Comparison of ENCODE assay signal across 18 cellular contexts in the genomic region with DNA sequence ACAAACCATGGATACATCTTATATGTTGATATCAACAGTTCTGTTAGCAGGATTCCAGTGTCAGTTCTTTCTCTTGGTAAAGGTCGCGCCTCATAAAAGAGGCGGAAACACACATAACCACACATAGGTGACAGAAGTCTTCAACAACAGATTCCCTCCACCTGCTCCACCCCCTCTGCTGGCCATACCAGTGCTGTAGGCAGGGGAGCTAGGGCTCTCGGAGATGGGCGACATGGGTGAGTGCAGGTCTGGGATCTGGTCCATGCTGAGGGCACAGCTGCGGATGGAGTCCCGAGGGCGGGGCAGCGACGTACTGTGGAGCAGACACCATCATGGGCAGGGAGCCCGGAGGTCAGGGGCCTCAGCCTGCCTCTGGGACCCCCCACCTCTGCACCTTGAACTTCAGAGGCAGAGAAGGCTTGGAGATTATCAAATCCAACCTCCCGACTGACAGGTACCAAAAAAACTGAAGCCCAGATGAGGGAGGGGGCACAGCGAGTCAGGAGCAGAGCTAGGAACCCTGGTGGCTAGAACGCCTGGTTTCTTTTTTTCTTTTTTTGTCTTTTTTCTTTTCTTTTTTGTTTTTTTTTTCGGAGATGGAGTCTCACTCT. TPM values are rescaled to one million over a fixed set of nuclear protein-coding genes. Genes with fewer than 3 reads are reported as not detected.
DNase-seq lines count a peak whose midpoint lies in the region; ATAC-seq, FAIRE-seq and TF ChIP-seq lines count a peak whose summit lies in the region.
"Had no signal": no experiment of that assay in that cellular context is flagged by ENCODE, and none has a peak within 500 bp of the region (broad histone marks: within the 10 kb centered on the region; RNA-seq: fewer than 3 reads in every experiment).

No MANE protein-coding gene starts in this region.

- no peaks in the 10 kb centered on the region for H3K4me1 ChIP-seq in CD4-positive, alpha-beta memory T cell (ENCODE audit: insufficient read depth, low read length)
- no peaks in the 10 kb centered on the region; a peak in 2 of 7 replicates for H3K4me1 ChIP-seq in H1 (replicated peaks in 1 of 4; ENCODE audit: control insufficient read depth in 3 of 4, insufficient read depth in 4 of 4, low read length in 3 of 4)
- H3K4me1 ChIP-seq: psoas muscle had no signal

- H2BK120ac ChIP-seq in H1 (replicated peaks; ENCODE audit: low read depth, low read length): no peak overlapping the region

- H3K4me2 ChIP-seq in H1 (ENCODE audit: insufficient read depth in 1 of 2, low read depth in 2 of 2, low read length in 2 of 2): no peak overlapping the region
- H3K4me2 ChIP-seq: A549 had no signal

- H4K91ac ChIP-seq in H1 (replicated peaks; ENCODE audit: insufficient read length, low read length): no peak overlapping the region

- peak; percentile 83 for ATAC-seq in activated CD8-positive, alpha-beta T cell treated with anti-CD3 and anti-CD28 coated beads, Interleukin-2, amount 10 ng/mL, durations not matched to agents 7 days and 5 days
- ATAC-seq in HG03039 (IDR thresholded peaks at IDR 0.05; ENCODE audit: unreplicated experiment): no peak
- ATAC-seq: A549, body of pancreas, psoas muscle had no signal

- H2BK12ac ChIP-seq in H1 (ENCODE audit: low read depth, low read length): no peak overlapping the region

- H3K4me1 Mint-ChIP-seq in CD4-positive, alpha-beta memory T cell: peaks cover 3 to 11% (median 5%) of the 10 kb centered on the region in 4 donors
- H3K4me1 Mint-ChIP-seq in activated CD8-positive, alpha-beta T cell treated with anti-CD3 and anti-CD28 coated beads, Interleukin-2, amount 10 ng/mL, durations not matched to agents 7 days and 5 days (ENCODE audit: low read depth): peaks cover 21% of the 10 kb centered on the region

- H4K5ac ChIP-seq in H1 (ENCODE audit: insufficient read length, low read depth, low read length): no peak overlapping the region

- peaks cover 3 to 9% of the 10 kb centered on the region in 2 experiments for H4K20me1 ChIP-seq in H1 (replicated peaks in 1 of 2; ENCODE audit: control insufficient read depth in 1 of 2, insufficient read depth in 2 of 2, low read length in 2 of 2)

- no peaks in the 10 kb centered on the region for H3K27me3 Mint-ChIP-seq in CD4-positive, alpha-beta memory T cell
- H3K27me3 Mint-ChIP-seq in activated CD8-positive, alpha-beta T cell treated with anti-CD3 and anti-CD28 coated beads, Interleukin-2, amount 10 ng/mL, durations not matched to agents 7 days and 5 days (ENCODE audit: low read depth): no peaks in the 10 kb centered on the region

- no peak overlapping the region for H3K18ac ChIP-seq in H1 (ENCODE audit: extremely low read depth, low read length)

- no peak for TF ChIP-seq RAD21 in H1 (IDR thresholded peaks at IDR 0.05 in 1 of 2, conservative IDR thresholded peaks at IDR 0.05 in 1 of 2; ENCODE audit: low read depth in 2 of 2, low read length in 2 of 2)

- peak in 2 of 3 experiments; percentile 17 to 24; a peak in 3 of 4 replicates for TF ChIP-seq CTCF in H1 (IDR thresholded peaks at IDR 0.05; ENCODE audit: control extremely low read depth in 1 of 3, insufficient read depth in 1 of 3, low read depth in 1 of 3, low read length in 3 of 3)

- DNase-seq in NCI-H82 (lab: John Stamatoyannopoulos, UW) (peak; percentile 14), NCI-H82 treated with DMSO at 0.1 percent for 48 hours (lab: John Stamatoyannopoulos, UW; ENCODE audit: unreplicated experiment) (no peak), H1 (ENCODE audit: low read depth in 1 of 2, low spot score in 2 of 2) (no peak), NCI-H2227 (lab: John Stamatoyannopoulos, UW; ENCODE audit: unreplicated experiment) (no peak), G401 (ENCODE audit: low spot score) (no peak)
- DNase-seq in CD4-positive, alpha-beta memory T cell: peak in 4 of 5 donors; percentile 17 to 38 (median 32)
- peak; percentile 62 for DNase-seq in activated CD8-positive, alpha-beta T cell treated with anti-CD3 and anti-CD28 coated beads, Interleukin-2, amount 10 ng/mL, durations not matched to agents 7 days and 5 days
- DNase-seq: body of pancreas, GDM1, left ventricle myocardium inferior, NCI-H187 treated with DMSO at 0.1 percent for 48 hours, NCI-H510A, psoas muscle, testis, WERI-Rb-1 had no signal

- peaks cover 14 to 65% of the 10 kb centered on the region in 2 donors for H3K36me3 Mint-ChIP-seq in CD4-positive, alpha-beta memory T cell
- peaks cover 73% of the 10 kb centered on the region for H3K36me3 Mint-ChIP-seq in activated CD8-positive, alpha-beta T cell treated with anti-CD3 and anti-CD28 coated beads, Interleukin-2, amount 10 ng/mL, durations not matched to agents 7 days and 5 days (ENCODE audit: low read depth)

- peaks cover 65% of the 10 kb centered on the region for H3K36me3 ChIP-seq in CD4-positive, alpha-beta memory T cell (ENCODE audit: insufficient read depth, low read length)
- H3K36me3 ChIP-seq in H1 (ENCODE audit: control insufficient read depth in 2 of 4, insufficient read depth in 4 of 4, low read length in 3 of 4): no peaks in the 10 kb centered on the region; a peak in 2 of 8 replicates

- in situ Hi-C loops in G401 (cut with HindIII; ENCODE audit: low sequenced_read_pairs): no loop called here

- no peak overlapping the region for H3K4me3 ChIP-seq in CD4-positive, alpha-beta memory T cell (ENCODE audit: low read length in 2 of 2)
- no peak overlapping the region for H3K4me3 ChIP-seq in H1 (ENCODE audit: extremely low read depth in 1 of 4, insufficient read depth in 2 of 4, low read depth in 3 of 4, low read length in 4 of 4)
- H3K4me3 ChIP-seq: A549, body of pancreas, left ventricle myocardium inferior, psoas muscle, testis had no signal

- no peak overlapping the region for H3K4me3 Mint-ChIP-seq in CD4-positive, alpha-beta memory T cell
- peak overlapping the region; percentile 22 for H3K4me3 Mint-ChIP-seq in activated CD8-positive, alpha-beta T cell treated with anti-CD3 and anti-CD28 coated beads, Interleukin-2, amount 10 ng/mL, durations not matched to agents 7 days and 5 days

- CTCF ChIA-PET in CD4-positive, alpha-beta memory T cell (lab: Charles Lee; ENCODE audit: partially characterized antibody): interaction anchor here (0.9 kb wide), 1 partner anchor 12 kb away, joined by 4 read pairs; a partner anchor contains a TSS
- CTCF ChIA-PET in activated CD8-positive, alpha-beta T cell treated with anti-CD3 and anti-CD28 coated beads, Interleukin-2, amount 10 ng/mL, durations not matched to agents 7 days and 5 days (lab: Charles Lee): interaction anchor here (0.7 to 1.5 kb wide), 4 partner anchors 12 to 174 kb away, joined by 3 to 5 read pairs (median 4); a partner anchor contains a TSS
- CTCF ChIA-PET in H1 (lab: Charles Lee; ENCODE audit: partially characterized antibody): interaction anchor here (0.6 to 3.3 kb wide), 6 partner anchors 16 to 81 kb away, joined by 3 to 8 read pairs (median 4); no protein-coding TSS in a partner anchor

- H2AK5ac ChIP-seq in H1 (ENCODE audit: low read depth, low read length): no peak overlapping the region

- H3K9me3 Mint-ChIP-seq in CD4-positive, alpha-beta memory T cell: no peaks in the 10 kb centered on the region
- H3K9me3 Mint-ChIP-seq in activated CD8-positive, alpha-beta T cell treated with anti-CD3 and anti-CD28 coated beads, Interleukin-2, amount 10 ng/mL, durations not matched to agents 7 days and 5 days (ENCODE audit: insufficient read depth): no peaks in the 10 kb centered on the region

- WGBS in H1 (ENCODE audit: extremely low coverage in 1 of 2, insufficient coverage in 1 of 2, insufficient read length in 1 of 2, insufficient replicate concordance in 2 of 2, low coverage in 1 of 2, low lambda C conversion rate in 2 of 2, missing lambda C conversion rate in 1 of 2), 2 experiments: 82% methylated on average over 15 of the region's 15 CpGs; no CpG with 5 or more reads in 1 of the 2 experiments

- H3K23me2 ChIP-seq in H1 (ENCODE audit: low read depth, low read length): peaks cover 4% of the 10 kb centered on the region; the same call in 1 of the 2 replicates

- no peak overlapping the region for H3K9ac ChIP-seq in H1 (replicated peaks in 1 of 4; ENCODE audit: extremely low read depth in 1 of 4, low read depth in 3 of 4, low read length in 3 of 4)

- no peak for TF ChIP-seq EP300 in H1 (IDR thresholded peaks at IDR 0.05; ENCODE audit: borderline replicate concordance in 1 of 2, low read depth in 2 of 2, low read length in 2 of 2)

- no peak overlapping the region for H3K27ac ChIP-seq in CD4-positive, alpha-beta memory T cell (ENCODE audit: low read depth, low read length)
- no peak overlapping the region for H3K27ac ChIP-seq in H1 (ENCODE audit: low read depth, low read length)
- H3K27ac ChIP-seq: A549, body of pancreas, left ventricle myocardium inferior, psoas muscle, testis, WERI-Rb-1 had no signal

- FAIRE-seq in H1 (lab: Jason Lieb, UNC): no peak
- FAIRE-seq: A549 had no signal

- no peak overlapping the region for H3K14ac ChIP-seq in H1 (ENCODE audit: insufficient read length)

- peak overlapping the region in 6 of 7 donors; percentile 31 to 74 (median 58) for H3K27ac Mint-ChIP-seq in CD4-positive, alpha-beta memory T cell
- peak overlapping the region; percentile 76 for H3K27ac Mint-ChIP-seq in activated CD8-positive, alpha-beta T cell treated with anti-CD3 and anti-CD28 coated beads, Interleukin-2, amount 10 ng/mL, durations not matched to agents 7 days and 5 days

- no peaks in the 10 kb centered on the region for H3K9me3 ChIP-seq in CD4-positive, alpha-beta memory T cell (ENCODE audit: control insufficient read depth in 1 of 2, low read length in 2 of 2)
- no peaks in the 10 kb centered on the region for H3K9me3 ChIP-seq in H1 (ENCODE audit: insufficient read depth in 2 of 2, low read depth in 1 of 2, low read length in 1 of 2)
- H3K9me3 ChIP-seq: A549, body of pancreas, left ventricle myocardium inferior, psoas muscle, testis had no signal

- H3K79me2 ChIP-seq in H1 (ENCODE audit: control insufficient read depth in 1 of 2, insufficient read depth in 2 of 2, low read length in 2 of 2): no peaks in the 10 kb centered on the region

- no peaks in the 10 kb centered on the region for H3K79me1 ChIP-seq in H1 (ENCODE audit: low read depth, low read length)

- no peaks in the 10 kb centered on the region for H3K27me3 ChIP-seq in CD4-positive, alpha-beta memory T cell (ENCODE audit: insufficient read depth, low read length)
- peaks cover 0 to under 1% (median under 1%) of the 10 kb centered on the region in 4 experiments; a peak in 1 of 7 replicates for H3K27me3 ChIP-seq in H1 (replicated peaks in 1 of 4; ENCODE audit: control insufficient read depth in 3 of 4, extremely low read depth in 1 of 4, insufficient read depth in 3 of 4, low read length in 3 of 4)
- H3K27me3 ChIP-seq: body of pancreas, testis had no signal

- H2BK5ac ChIP-seq in H1 (ENCODE audit: low read depth, low read length): no peak overlapping the region

- no peak overlapping the region for H2AFZ ChIP-seq in H1 (ENCODE audit: low read length)

- no peak overlapping the region for H2BK20ac ChIP-seq in H1 (ENCODE audit: low read length)

- intact Hi-C loops in CD4-positive, alpha-beta memory T cell (cut with micrococcal nuclease): no loop called here

- POLR2A ChIA-PET in CD4-positive, alpha-beta memory T cell (lab: Charles Lee; ENCODE audit: partially characterized antibody): interaction anchor here (0.8 to 1.5 kb wide), 5 partner anchors 9 to 24 kb away, joined by 3 to 7 read pairs (median 4); a partner anchor contains a TSS
- POLR2A ChIA-PET in activated CD8-positive, alpha-beta T cell treated with anti-CD3 and anti-CD28 coated beads, Interleukin-2, amount 10 ng/mL, durations not matched to agents 7 days and 5 days (lab: Charles Lee): interaction anchor here (1.1 to 1.2 kb wide), 2 partner anchors 19 to 39 kb away, joined by 3 read pairs; no protein-coding TSS in a partner anchor
- POLR2A ChIA-PET in H1 (lab: Charles Lee; ENCODE audit: partially characterized antibody): interaction anchor here (1.0 to 1.3 kb wide), 3 partner anchors 37 to 46 kb away, joined by 3 to 4 read pairs (median 4); a partner anchor contains a TSS

- no peak overlapping the region for H3K56ac ChIP-seq in H1 (replicated peaks; ENCODE audit: insufficient read length, low read depth, low read length)

- H3K4ac ChIP-seq in H1 (replicated peaks; ENCODE audit: insufficient read length, low read depth, low read length): no peak overlapping the region

- H4K8ac ChIP-seq in H1 (ENCODE audit: extremely low read depth, insufficient read depth, low read length): no peak overlapping the region

- TF ChIP-seq POLR2A in H1 (IDR thresholded peaks at IDR 0.05; ENCODE audit: control extremely low read depth in 1 of 2, low read depth in 2 of 2, low read length in 2 of 2): no peak

- H3K23ac ChIP-seq in H1 (ENCODE audit: insufficient read length): no peak overlapping the region

- no peak overlapping the region for H2BK15ac ChIP-seq in H1 (ENCODE audit: low read length)

RNA-seq across cellular contexts. Expression of a gene that starts 12.0 kb away (rescaled TPM):
- total RNA-seq in CD4-positive, alpha-beta memory T cell: 10 to 100 TPM; 14.3 to 18.4 TPM
- polyA plus RNA-seq in CD4-positive, alpha-beta memory T cell: 10 to 100 TPM; 23.2 to 27.1 TPM
- total RNA-seq in activated CD8-positive, alpha-beta T cell treated with anti-CD3 and anti-CD28 coated beads, Interleukin-2, amount 10 ng/mL, durations not matched to agents 7 days and 5 days: 10 to 100 TPM; 27.0 to 29.1 TPM
- total RNA-seq in H1 (2021; fragmentation: NEBNext Ultra II Directional; extraction: Animal tissue kit (Norgen Biotek cat#: 25700)): 18.4 and 18.7 TPM in 2 replicates
- polyA plus RNA-seq in H1 (2011; rRNA removed): 24.9 and 34.2 TPM in 2 replicates
- 18.8 TPM for polyA plus RNA-seq in H1 (2011; cell fraction: cytosol; rRNA removed)
- 24.8 TPM for polyA plus RNA-seq in H1 (2011; cell fraction: nucleus; rRNA removed)
- polyA plus RNA-seq in H1 (2012, experiment 1 of 2): 10.1 to 23.2 TPM (median 21.4 TPM) in 4 replicates
- 18.1 TPM for polyA plus RNA-seq in H1 (2012, experiment 2 of 2)
- 18.7 TPM for polyA plus RNA-seq in H1 (2013, experiment 1 of 2)
- polyA plus RNA-seq in H1 (2013, experiment 2 of 2): 21.8 TPM
- 4.3 and 4.4 TPM in 2 replicates for polyA minus RNA-seq in H1 (2011; rRNA and poly(A)+ RNA removed)
- polyA minus RNA-seq in H1 (2011; cell fraction: cytosol; rRNA and poly(A)+ RNA removed): 11.2 TPM
- polyA minus RNA-seq in H1 (2011; cell fraction: nucleus; rRNA and poly(A)+ RNA removed): 9.3 TPM
- 17.9 and 25.0 TPM in 2 replicates for total RNA-seq in G401 (2014; rRNA removed; shearing (Covaris generic))

RNA-seq across cellular contexts. Expression of a gene that starts 31.2 kb away (rescaled TPM):
- total RNA-seq in CD4-positive, alpha-beta memory T cell: 1 to 10 TPM; 2.5 to 2.6 TPM
- polyA plus RNA-seq in CD4-positive, alpha-beta memory T cell: 1 to 10 TPM in 1 of 2 donors, under 1 TPM in 1; 0.09 to 1.8 TPM
- 1 to 10 TPM; 4.7 to 5.0 TPM for total RNA-seq in activated CD8-positive, alpha-beta T cell treated with anti-CD3 and anti-CD28 coated beads, Interleukin-2, amount 10 ng/mL, durations not matched to agents 7 days and 5 days
- not detected in 2 replicates for total RNA-seq in H1 (2021; fragmentation: NEBNext Ultra II Directional; extraction: Animal tissue kit (Norgen Biotek cat#: 25700))
- 0.03 TPM in 2 replicates for polyA plus RNA-seq in H1 (2011; rRNA removed)
- polyA plus RNA-seq in H1 (2011; cell fraction: cytosol; rRNA removed): 0.03 TPM
- 0.11 TPM for polyA plus RNA-seq in H1 (2011; cell fraction: nucleus; rRNA removed)
- 0.08 TPM in 2 of 4 replicates, not detected in the others for polyA plus RNA-seq in H1 (2012, experiment 1 of 2)
- polyA plus RNA-seq in H1 (2012, experiment 2 of 2): not detected
- polyA plus RNA-seq in H1 (2013, experiment 1 of 2): 0.02 TPM
- 0.02 TPM for polyA plus RNA-seq in H1 (2013, experiment 2 of 2)
- 0.06 TPM in 1 of 2 replicates, not detected in the other for polyA minus RNA-seq in H1 (2011; rRNA and poly(A)+ RNA removed)
- polyA minus RNA-seq in H1 (2011; cell fraction: cytosol; rRNA and poly(A)+ RNA removed): not detected
- not detected for polyA minus RNA-seq in H1 (2011; cell fraction: nucleus; rRNA and poly(A)+ RNA removed)
- total RNA-seq in G401 (2014; rRNA removed; shearing (Covaris generic)): not detected in 2 replicates
- polyA plus RNA-seq: A549 had no signal

RNA-seq across cellular contexts. Expression of a gene that starts 31.4 kb away (rescaled TPM):
- total RNA-seq in CD4-positive, alpha-beta memory T cell: 10 to 100 TPM; 43.4 to 48.6 TPM
- polyA plus RNA-seq in CD4-positive, alpha-beta memory T cell: 10 to 100 TPM in 1 of 2 donors, 1 to 10 TPM in 1; 8.7 to 51.5 TPM
- total RNA-seq in activated CD8-positive, alpha-beta T cell treated with anti-CD3 and anti-CD28 coated beads, Interleukin-2, amount 10 ng/mL, durations not matched to agents 7 days and 5 days: 10 to 100 TPM; 75.6 to 77.5 TPM
- 6.4 and 7.3 TPM in 2 replicates for total RNA-seq in H1 (2021; fragmentation: NEBNext Ultra II Directional; extraction: Animal tissue kit (Norgen Biotek cat#: 25700))
- polyA plus RNA-seq in H1 (2011; rRNA removed): 8.1 and 12.3 TPM in 2 replicates
- polyA plus RNA-seq in H1 (2011; cell fraction: cytosol; rRNA removed): 4.1 TPM
- 7.2 TPM for polyA plus RNA-seq in H1 (2011; cell fraction: nucleus; rRNA removed)
- 3.5 to 7.1 TPM (median 5.6 TPM) in 4 replicates for polyA plus RNA-seq in H1 (2012, experiment 1 of 2)
- polyA plus RNA-seq in H1 (2012, experiment 2 of 2): 5.4 TPM
- polyA plus RNA-seq in H1 (2013, experiment 1 of 2): 2.8 TPM
- 2.7 TPM for polyA plus RNA-seq in H1 (2013, experiment 2 of 2)
- polyA minus RNA-seq in H1 (2011; rRNA and poly(A)+ RNA removed): 4.2 and 4.4 TPM in 2 replicates
- 3.4 TPM for polyA minus RNA-seq in H1 (2011; cell fraction: cytosol; rRNA and poly(A)+ RNA removed)
- polyA minus RNA-seq in H1 (2011; cell fraction: nucleus; rRNA and poly(A)+ RNA removed): 9.1 TPM
- total RNA-seq in G401 (2014; rRNA removed; shearing (Covaris generic)): 4.6 and 6.5 TPM in 2 replicates
- total RNA-seq: MCF 10A had no signal

RNA-seq across cellular contexts. Expression of a gene that starts 31.6 kb away (rescaled TPM):
- 1 to 10 TPM; 7.3 to 8.4 TPM for total RNA-seq in CD4-positive, alpha-beta memory T cell
- 10 to 100 TPM; 25.6 to 31.1 TPM for polyA plus RNA-seq in CD4-positive, alpha-beta memory T cell
- 10 to 100 TPM; 10.2 to 14.1 TPM for total RNA-seq in activated CD8-positive, alpha-beta T cell treated with anti-CD3 and anti-CD28 coated beads, Interleukin-2, amount 10 ng/mL, durations not matched to agents 7 days and 5 days
- 11.1 and 11.2 TPM in 2 replicates for total RNA-seq in H1 (2021; fragmentation: NEBNext Ultra II Directional; extraction: Animal tissue kit (Norgen Biotek cat#: 25700))
- polyA plus RNA-seq in H1 (2011; rRNA removed): 19.8 and 26.4 TPM in 2 replicates
- polyA plus RNA-seq in H1 (2011; cell fraction: cytosol; rRNA removed): 19.3 TPM
- 15.4 TPM for polyA plus RNA-seq in H1 (2011; cell fraction: nucleus; rRNA removed)
- polyA plus RNA-seq in H1 (2012, experiment 1 of 2): 4.3 to 12.8 TPM (median 10.2 TPM) in 4 replicates
- 9.6 TPM for polyA plus RNA-seq in H1 (2012, experiment 2 of 2)
- 5.9 TPM for polyA plus RNA-seq in H1 (2013, experiment 1 of 2)
- 6.8 TPM for polyA plus RNA-seq in H1 (2013, experiment 2 of 2)
- 1.8 and 3.4 TPM in 2 replicates for polyA minus RNA-seq in H1 (2011; rRNA and poly(A)+ RNA removed)
- polyA minus RNA-seq in H1 (2011; cell fraction: cytosol; rRNA and poly(A)+ RNA removed): 7.9 TPM
- 8.3 TPM for polyA minus RNA-seq in H1 (2011; cell fraction: nucleus; rRNA and poly(A)+ RNA removed)
- total RNA-seq in G401 (2014; rRNA removed; shearing (Covaris generic)): 33.3 and 35.0 TPM in 2 replicates

RNA-seq across cellular contexts. Expression of a gene that starts 38.8 kb away (rescaled TPM):
- 100 to 1,000 TPM; 127 to 138 TPM for total RNA-seq in CD4-positive, alpha-beta memory T cell
- 10 to 100 TPM; 35.4 to 63.6 TPM for polyA plus RNA-seq in CD4-positive, alpha-beta memory T cell
- total RNA-seq in activated CD8-positive, alpha-beta T cell treated with anti-CD3 and anti-CD28 coated beads, Interleukin-2, amount 10 ng/mL, durations not matched to agents 7 days and 5 days: 100 to 1,000 TPM; 132 to 136 TPM
- 86.3 and 87.5 TPM in 2 replicates for total RNA-seq in H1 (2021; fragmentation: NEBNext Ultra II Directional; extraction: Animal tissue kit (Norgen Biotek cat#: 25700))
- polyA plus RNA-seq in H1 (2011; rRNA removed): 69.1 and 94.0 TPM in 2 replicates
- 79.0 TPM for polyA plus RNA-seq in H1 (2011; cell fraction: cytosol; rRNA removed)
- 126 TPM for polyA plus RNA-seq in H1 (2011; cell fraction: nucleus; rRNA removed)
- polyA plus RNA-seq in H1 (2012, experiment 1 of 2): 55.7 to 89.9 TPM (median 79.6 TPM) in 4 replicates
- 70.2 TPM for polyA plus RNA-seq in H1 (2012, experiment 2 of 2)
- 42.8 TPM for polyA plus RNA-seq in H1 (2013, experiment 1 of 2)
- polyA plus RNA-seq in H1 (2013, experiment 2 of 2): 41.6 TPM
- 75.4 and 85.6 TPM in 2 replicates for polyA minus RNA-seq in H1 (2011; rRNA and poly(A)+ RNA removed)
- 42.9 TPM for polyA minus RNA-seq in H1 (2011; cell fraction: cytosol; rRNA and poly(A)+ RNA removed)
- polyA minus RNA-seq in H1 (2011; cell fraction: nucleus; rRNA and poly(A)+ RNA removed): 73.9 TPM
- total RNA-seq in G401 (2014; rRNA removed; shearing (Covaris generic)): 103 and 121 TPM in 2 replicates

Comparison
In these comparisons a context has a peak if more than half of its experiments do, and no peak if none do; other contexts are left out.
1. DNase-seq: peak in NCI-H82 (single experiment), CD4-positive, alpha-beta memory T cell (4 of 5) and activated CD8-positive, alpha-beta T cell treated with anti-CD3 and anti-CD28 coated beads, Interleukin-2, amount 10 ng/mL, durations not matched to agents 7 days and 5 days (single experiment); none in NCI-H82 treated with DMSO at 0.1 percent for 48 hours (single experiment), H1 (0 of 2), NCI-H2227 (single experiment) and G401 (single experiment).